ENCODE assay signal across 1 cellular context in the genomic region with DNA sequence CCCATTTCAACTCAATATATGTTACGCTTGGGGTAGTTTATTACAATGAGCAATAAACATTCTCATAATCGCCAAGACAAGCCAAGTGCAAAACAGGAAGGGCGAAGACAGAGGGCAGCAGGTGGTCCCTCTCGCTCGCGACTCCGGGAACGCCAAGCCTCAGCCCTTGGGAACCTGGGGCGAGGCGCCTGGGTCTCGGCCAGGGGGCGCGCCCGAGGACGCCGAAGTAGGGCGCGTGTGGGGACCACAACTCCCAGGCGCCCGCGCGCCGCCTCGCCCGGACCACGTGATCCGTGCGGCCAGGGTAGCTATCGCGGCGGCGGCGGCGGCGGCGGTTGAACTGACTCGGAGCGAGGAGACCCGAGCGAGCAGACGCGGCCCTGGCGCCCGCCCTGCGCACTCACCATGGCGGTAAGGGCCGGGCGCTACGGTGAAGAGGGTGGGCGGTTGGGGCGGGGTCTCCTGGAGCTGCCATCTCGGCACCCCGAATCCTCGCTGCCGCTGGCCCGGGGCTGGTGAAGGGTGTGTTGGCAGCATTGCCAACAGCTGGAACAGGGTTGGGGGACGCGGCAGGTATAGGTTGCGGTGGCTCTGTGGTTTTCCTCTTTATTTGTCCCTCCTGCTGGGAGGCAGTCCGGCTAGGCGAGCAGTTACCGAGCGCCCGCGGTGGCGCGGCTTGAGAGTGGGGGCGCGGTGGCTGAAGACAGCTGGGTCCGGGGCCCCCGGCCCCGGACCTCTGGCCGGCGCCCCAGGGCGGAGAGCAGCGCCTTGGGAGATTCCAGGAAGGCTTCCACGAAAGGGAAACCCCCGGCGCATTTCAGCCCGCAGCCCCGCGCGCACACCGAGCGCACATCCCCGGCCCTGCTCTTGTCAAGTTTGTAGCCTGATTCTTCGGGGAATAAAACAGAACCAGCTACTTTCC.
TF ChIP-seq lines count a peak whose summit lies in the region.

A gene with protein sequence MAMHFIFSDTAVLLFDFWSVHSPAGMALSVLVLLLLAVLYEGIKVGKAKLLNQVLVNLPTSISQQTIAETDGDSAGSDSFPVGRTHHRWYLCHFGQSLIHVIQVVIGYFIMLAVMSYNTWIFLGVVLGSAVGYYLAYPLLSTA (plus strand): TSS at position 338 of the 922 bp plus-strand sequence. CDS start 68 bp downstream, at position 406.

TF ChIP-seq in HepG2, 621 proteins besides CTCF, POLR2A, EP300 and RAD21 (continued from another document and continues in another):
- 0 out of 2 replicates have a peak, but pooled peaks have one; percentile 53 for TF ChIP-seq ZBTB42 (CRISPR knock-in tag; IDR thresholded peaks at IDR 0.05)
- TF ChIP-seq EHMT2 (IDR thresholded peaks at IDR 0.05; ENCODE audit: borderline replicate concordance, low read depth, low read length), result no peak
- peak; percentile 78 for TF ChIP-seq POLR2G (IDR thresholded peaks at IDR 0.05; ENCODE audit: low read depth, low read length)
- TF ChIP-seq, protein P1, sequence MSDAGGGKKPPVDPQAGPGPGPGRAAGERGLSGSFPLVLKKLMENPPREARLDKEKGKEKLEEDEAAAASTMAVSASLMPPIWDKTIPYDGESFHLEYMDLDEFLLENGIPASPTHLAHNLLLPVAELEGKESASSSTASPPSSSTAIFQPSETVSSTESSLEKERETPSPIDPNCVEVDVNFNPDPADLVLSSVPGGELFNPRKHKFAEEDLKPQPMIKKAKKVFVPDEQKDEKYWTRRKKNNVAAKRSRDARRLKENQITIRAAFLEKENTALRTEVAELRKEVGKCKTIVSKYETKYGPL (CRISPR knock-in tag; IDR thresholded peaks at IDR 0.05), result 0 out of 2 replicates have a peak, but pooled peaks have one; percentile 40
- peak; percentile 18; the same call in 1 of the 2 replicates for TF ChIP-seq SNAPC2 (CRISPR knock-in tag; IDR thresholded peaks at IDR 0.05)
- no peak for TF ChIP-seq SYNCRIP (IDR thresholded peaks at IDR 0.05; ENCODE audit: insufficient read depth, low read depth, low read length)
- no peak for TF ChIP-seq YEATS2 (CRISPR knock-in tag; IDR thresholded peaks at IDR 0.05; ENCODE audit: borderline replicate concordance)
- TF ChIP-seq, protein P2, sequence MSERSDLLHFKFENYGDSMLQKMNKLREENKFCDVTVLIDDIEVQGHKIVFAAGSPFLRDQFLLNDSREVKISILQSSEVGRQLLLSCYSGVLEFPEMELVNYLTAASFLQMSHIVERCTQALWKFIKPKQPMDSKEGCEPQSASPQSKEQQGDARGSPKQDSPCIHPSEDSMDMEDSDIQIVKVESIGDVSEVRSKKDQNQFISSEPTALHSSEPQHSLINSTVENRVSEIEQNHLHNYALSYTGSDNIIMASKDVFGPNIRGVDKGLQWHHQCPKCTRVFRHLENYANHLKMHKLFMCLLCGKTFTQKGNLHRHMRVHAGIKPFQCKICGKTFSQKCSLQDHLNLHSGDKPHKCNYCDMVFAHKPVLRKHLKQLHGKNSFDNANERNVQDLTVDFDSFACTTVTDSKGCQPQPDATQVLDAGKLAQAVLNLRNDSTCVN (CRISPR knock-in tag; IDR thresholded peaks at IDR 0.05; ENCODE audit: borderline replicate concordance), result no peak
- no peak for TF ChIP-seq FOXM1 (CRISPR knock-in tag; IDR thresholded peaks at IDR 0.05)
- TF ChIP-seq ZSCAN31 (CRISPR knock-in tag; IDR thresholded peaks at IDR 0.05; ENCODE audit: low read depth), result no peak
- no peak for TF ChIP-seq PCBP1 (IDR thresholded peaks at IDR 0.05; ENCODE audit: borderline replicate concordance, low read depth, low read length)
- TF ChIP-seq ZNF430 (CRISPR knock-in tag; IDR thresholded peaks at IDR 0.05), result no peak; the same call in 1 of the 2 replicates
- TF ChIP-seq, protein P3, sequence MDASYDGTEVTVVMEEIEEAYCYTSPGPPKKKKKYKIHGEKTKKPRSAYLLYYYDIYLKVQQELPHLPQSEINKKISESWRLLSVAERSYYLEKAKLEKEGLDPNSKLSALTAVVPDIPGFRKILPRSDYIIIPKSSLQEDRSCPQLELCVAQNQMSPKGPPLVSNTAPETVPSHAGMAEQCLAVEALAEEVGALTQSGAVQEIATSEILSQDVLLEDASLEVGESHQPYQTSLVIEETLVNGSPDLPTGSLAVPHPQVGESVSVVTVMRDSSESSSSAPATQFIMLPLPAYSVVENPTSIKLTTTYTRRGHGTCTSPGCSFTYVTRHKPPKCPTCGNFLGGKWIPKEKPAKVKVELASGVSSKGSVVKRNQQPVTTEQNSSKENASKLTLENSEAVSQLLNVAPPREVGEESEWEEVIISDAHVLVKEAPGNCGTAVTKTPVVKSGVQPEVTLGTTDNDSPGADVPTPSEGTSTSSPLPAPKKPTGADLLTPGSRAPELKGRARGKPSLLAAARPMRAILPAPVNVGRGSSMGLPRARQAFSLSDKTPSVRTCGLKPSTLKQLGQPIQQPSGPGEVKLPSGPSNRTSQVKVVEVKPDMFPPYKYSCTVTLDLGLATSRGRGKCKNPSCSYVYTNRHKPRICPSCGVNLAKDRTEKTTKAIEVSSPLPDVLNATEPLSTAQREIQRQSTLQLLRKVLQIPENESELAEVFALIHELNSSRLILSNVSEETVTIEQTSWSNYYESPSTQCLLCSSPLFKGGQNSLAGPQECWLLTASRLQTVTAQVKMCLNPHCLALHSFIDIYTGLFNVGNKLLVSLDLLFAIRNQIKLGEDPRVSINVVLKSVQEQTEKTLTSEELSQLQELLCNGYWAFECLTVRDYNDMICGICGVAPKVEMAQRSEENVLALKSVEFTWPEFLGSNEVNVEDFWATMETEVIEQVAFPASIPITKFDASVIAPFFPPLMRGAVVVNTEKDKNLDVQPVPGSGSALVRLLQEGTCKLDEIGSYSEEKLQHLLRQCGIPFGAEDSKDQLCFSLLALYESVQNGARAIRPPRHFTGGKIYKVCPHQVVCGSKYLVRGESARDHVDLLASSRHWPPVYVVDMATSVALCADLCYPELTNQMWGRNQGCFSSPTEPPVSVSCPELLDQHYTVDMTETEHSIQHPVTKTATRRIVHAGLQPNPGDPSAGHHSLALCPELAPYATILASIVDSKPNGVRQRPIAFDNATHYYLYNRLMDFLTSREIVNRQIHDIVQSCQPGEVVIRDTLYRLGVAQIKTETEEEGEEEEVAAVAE (CRISPR knock-in tag; IDR thresholded peaks at IDR 0.05; ENCODE audit: borderline replicate concordance), result no peak
- TF ChIP-seq SP1 (IDR thresholded peaks at IDR 0.05), result no peak
- no peak; the same call in 1 of the 2 replicates for TF ChIP-seq SP1 (CRISPR knock-in tag; IDR thresholded peaks at IDR 0.05)
- TF ChIP-seq ZNF660 (CRISPR knock-in tag; IDR thresholded peaks at IDR 0.05; ENCODE audit: borderline replicate concordance, low read depth), result no peak
- TF ChIP-seq SP140L (CRISPR knock-in tag; IDR thresholded peaks at IDR 0.05; ENCODE audit: borderline replicate concordance), result no peak
- TF ChIP-seq, protein P4, sequence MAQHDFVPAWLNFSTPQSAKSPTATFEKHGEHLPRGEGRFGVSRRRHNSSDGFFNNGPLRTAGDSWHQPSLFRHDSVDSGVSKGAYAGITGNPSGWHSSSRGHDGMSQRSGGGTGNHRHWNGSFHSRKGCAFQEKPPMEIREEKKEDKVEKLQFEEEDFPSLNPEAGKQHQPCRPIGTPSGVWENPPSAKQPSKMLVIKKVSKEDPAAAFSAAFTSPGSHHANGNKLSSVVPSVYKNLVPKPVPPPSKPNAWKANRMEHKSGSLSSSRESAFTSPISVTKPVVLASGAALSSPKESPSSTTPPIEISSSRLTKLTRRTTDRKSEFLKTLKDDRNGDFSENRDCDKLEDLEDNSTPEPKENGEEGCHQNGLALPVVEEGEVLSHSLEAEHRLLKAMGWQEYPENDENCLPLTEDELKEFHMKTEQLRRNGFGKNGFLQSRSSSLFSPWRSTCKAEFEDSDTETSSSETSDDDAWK (CRISPR knock-in tag; IDR thresholded peaks at IDR 0.05), result no peak
- TF ChIP-seq ZNF260 (CRISPR knock-in tag; IDR thresholded peaks at IDR 0.05; ENCODE audit: borderline replicate concordance, low read depth), result no peak
- TF ChIP-seq HNRNPUL1 (IDR thresholded peaks at IDR 0.05; ENCODE audit: low read depth, low read length), result no peak
- TF ChIP-seq, protein P5, sequence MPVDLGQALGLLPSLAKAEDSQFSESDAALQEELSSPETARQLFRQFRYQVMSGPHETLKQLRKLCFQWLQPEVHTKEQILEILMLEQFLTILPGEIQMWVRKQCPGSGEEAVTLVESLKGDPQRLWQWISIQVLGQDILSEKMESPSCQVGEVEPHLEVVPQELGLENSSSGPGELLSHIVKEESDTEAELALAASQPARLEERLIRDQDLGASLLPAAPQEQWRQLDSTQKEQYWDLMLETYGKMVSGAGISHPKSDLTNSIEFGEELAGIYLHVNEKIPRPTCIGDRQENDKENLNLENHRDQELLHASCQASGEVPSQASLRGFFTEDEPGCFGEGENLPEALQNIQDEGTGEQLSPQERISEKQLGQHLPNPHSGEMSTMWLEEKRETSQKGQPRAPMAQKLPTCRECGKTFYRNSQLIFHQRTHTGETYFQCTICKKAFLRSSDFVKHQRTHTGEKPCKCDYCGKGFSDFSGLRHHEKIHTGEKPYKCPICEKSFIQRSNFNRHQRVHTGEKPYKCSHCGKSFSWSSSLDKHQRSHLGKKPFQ (CRISPR knock-in tag; IDR thresholded peaks at IDR 0.05; ENCODE audit: insufficient replicate concordance), result no peak
- no peak for TF ChIP-seq ZSCAN29 (CRISPR knock-in tag; conservative IDR thresholded peaks at IDR 0.05)
- no peak for TF ChIP-seq MYNN (CRISPR knock-in tag; IDR thresholded peaks at IDR 0.05; ENCODE audit: low read depth)
- TF ChIP-seq NFKB2 (CRISPR knock-in tag; IDR thresholded peaks at IDR 0.05; ENCODE audit: borderline replicate concordance), result peak; percentile 64; the same call in 1 of the 2 replicates
- TF ChIP-seq ZNF558 (CRISPR knock-in tag; IDR thresholded peaks at IDR 0.05; ENCODE audit: borderline replicate concordance), result no peak
- no peak for TF ChIP-seq ZNF850 (CRISPR knock-in tag; conservative IDR thresholded peaks at IDR 0.05)
- no peak for TF ChIP-seq JDP2 (CRISPR knock-in tag; IDR thresholded peaks at IDR 0.05; ENCODE audit: borderline replicate concordance)
- no peak for TF ChIP-seq PAWR (CRISPR knock-in tag; IDR thresholded peaks at IDR 0.05; ENCODE audit: borderline replicate concordance)
- TF ChIP-seq ZNF883 (CRISPR knock-in tag; IDR thresholded peaks at IDR 0.05; ENCODE audit: not compliant biosample characterization), result no peak
- TF ChIP-seq, protein P6, sequence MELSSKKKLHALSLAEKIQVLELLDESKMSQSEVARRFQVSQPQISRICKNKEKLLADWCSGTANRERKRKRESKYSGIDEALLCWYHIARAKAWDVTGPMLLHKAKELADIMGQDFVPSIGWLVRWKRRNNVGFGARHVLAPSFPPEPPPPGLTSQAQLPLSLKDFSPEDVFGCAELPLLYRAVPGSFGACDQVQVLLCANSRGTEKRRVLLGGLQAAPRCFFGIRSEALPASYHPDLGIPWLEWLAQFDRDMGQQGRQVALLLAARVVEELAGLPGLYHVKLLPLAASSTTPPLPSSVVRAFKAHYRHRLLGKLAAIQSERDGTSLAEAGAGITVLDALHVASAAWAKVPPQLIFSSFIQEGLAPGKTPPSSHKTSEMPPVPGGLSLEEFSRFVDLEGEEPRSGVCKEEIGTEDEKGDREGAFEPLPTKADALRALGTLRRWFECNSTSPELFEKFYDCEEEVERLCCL (CRISPR knock-in tag; IDR thresholded peaks at IDR 0.05; ENCODE audit: borderline replicate concordance), result no peak
- no peak for TF ChIP-seq HOXA7 (CRISPR knock-in tag; IDR thresholded peaks at IDR 0.05)
- TF ChIP-seq KLF15 (CRISPR knock-in tag; IDR thresholded peaks at IDR 0.05; ENCODE audit: borderline replicate concordance), result no peak
- no peak for TF ChIP-seq RFXANK (CRISPR knock-in tag; IDR thresholded peaks at IDR 0.05)
- no peak for TF ChIP-seq ZBTB21 (CRISPR knock-in tag; IDR thresholded peaks at IDR 0.05)
- TF ChIP-seq ZNF337 (CRISPR knock-in tag; IDR thresholded peaks at IDR 0.05; ENCODE audit: borderline replicate concordance, low read depth), result no peak
- peak; percentile 52; the same call in 1 of the 2 replicates for TF ChIP-seq HOXA5 (CRISPR knock-in tag; IDR thresholded peaks at IDR 0.05)
- TF ChIP-seq ZNF124 (CRISPR knock-in tag; IDR thresholded peaks at IDR 0.05), result 0 out of 2 replicates have a peak, but pooled peaks have one; percentile 33
- TF ChIP-seq ZNF781 (CRISPR knock-in tag; IDR thresholded peaks at IDR 0.05; ENCODE audit: borderline replicate concordance, not compliant biosample characterization), result no peak
- no peak for TF ChIP-seq TCF7 (IDR thresholded peaks at IDR 0.05; ENCODE audit: low read depth)
- TF ChIP-seq MZF1 (CRISPR knock-in tag; IDR thresholded peaks at IDR 0.05; ENCODE audit: borderline replicate concordance), result no peak
- TF ChIP-seq, protein P7, sequence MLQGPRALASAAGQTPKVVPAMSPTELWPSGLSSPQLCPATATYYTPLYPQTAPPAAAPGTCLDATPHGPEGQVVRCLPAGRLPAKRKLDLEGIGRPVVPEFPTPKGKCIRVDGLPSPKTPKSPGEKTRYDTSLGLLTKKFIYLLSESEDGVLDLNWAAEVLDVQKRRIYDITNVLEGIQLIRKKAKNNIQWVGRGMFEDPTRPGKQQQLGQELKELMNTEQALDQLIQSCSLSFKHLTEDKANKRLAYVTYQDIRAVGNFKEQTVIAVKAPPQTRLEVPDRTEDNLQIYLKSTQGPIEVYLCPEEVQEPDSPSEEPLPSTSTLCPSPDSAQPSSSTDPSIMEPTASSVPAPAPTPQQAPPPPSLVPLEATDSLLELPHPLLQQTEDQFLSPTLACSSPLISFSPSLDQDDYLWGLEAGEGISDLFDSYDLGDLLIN (CRISPR knock-in tag; IDR thresholded peaks at IDR 0.05; ENCODE audit: borderline replicate concordance), result no peak
- TF ChIP-seq, protein P8, sequence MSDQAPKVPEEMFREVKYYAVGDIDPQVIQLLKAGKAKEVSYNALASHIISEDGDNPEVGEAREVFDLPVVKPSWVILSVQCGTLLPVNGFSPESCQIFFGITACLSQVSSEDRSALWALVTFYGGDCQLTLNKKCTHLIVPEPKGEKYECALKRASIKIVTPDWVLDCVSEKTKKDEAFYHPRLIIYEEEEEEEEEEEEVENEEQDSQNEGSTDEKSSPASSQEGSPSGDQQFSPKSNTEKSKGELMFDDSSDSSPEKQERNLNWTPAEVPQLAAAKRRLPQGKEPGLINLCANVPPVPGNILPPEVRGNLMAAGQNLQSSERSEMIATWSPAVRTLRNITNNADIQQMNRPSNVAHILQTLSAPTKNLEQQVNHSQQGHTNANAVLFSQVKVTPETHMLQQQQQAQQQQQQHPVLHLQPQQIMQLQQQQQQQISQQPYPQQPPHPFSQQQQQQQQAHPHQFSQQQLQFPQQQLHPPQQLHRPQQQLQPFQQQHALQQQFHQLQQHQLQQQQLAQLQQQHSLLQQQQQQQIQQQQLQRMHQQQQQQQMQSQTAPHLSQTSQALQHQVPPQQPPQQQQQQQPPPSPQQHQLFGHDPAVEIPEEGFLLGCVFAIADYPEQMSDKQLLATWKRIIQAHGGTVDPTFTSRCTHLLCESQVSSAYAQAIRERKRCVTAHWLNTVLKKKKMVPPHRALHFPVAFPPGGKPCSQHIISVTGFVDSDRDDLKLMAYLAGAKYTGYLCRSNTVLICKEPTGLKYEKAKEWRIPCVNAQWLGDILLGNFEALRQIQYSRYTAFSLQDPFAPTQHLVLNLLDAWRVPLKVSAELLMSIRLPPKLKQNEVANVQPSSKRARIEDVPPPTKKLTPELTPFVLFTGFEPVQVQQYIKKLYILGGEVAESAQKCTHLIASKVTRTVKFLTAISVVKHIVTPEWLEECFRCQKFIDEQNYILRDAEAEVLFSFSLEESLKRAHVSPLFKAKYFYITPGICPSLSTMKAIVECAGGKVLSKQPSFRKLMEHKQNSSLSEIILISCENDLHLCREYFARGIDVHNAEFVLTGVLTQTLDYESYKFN (CRISPR knock-in tag; conservative IDR thresholded peaks at IDR 0.05), result 0 out of 2 replicates have a peak, but pooled peaks have one; percentile 19
- TF ChIP-seq RXRB (CRISPR knock-in tag; IDR thresholded peaks at IDR 0.05; ENCODE audit: borderline replicate concordance), result 0 out of 2 replicates have a peak, but pooled peaks have one; percentile 10
- TF ChIP-seq FOXJ3 (CRISPR knock-in tag; IDR thresholded peaks at IDR 0.05; ENCODE audit: borderline replicate concordance), result no peak
- TF ChIP-seq ZNF30 (CRISPR knock-in tag; IDR thresholded peaks at IDR 0.05), result no peak
- TF ChIP-seq ARID2 (CRISPR knock-in tag; IDR thresholded peaks at IDR 0.05; ENCODE audit: borderline replicate concordance), result peak; percentile 68; the same call in 1 of the 2 replicates
